Comparison of ENCODE assay signal across 22 cellular contexts in the genomic region with DNA sequence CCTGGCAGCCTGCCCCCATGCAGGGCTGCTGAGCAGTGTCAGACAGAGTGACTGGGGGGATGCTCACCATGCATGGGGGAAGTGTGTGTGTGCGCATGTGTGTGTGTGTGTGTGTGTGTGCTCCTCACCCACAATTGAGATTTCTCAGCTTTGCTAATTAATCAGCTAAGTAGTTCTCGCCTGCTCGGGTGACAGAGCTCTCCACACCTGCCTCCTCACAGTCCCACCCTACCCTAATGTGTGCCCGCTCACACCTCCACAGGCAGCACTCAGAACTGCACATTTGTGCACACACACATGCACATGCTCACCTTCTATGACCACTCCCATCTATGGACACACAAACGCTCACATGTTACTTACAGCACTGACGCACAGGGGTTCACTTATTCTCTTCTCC. TPM values are rescaled to one million over a fixed set of nuclear protein-coding genes. Genes with fewer than 3 reads are reported as not detected.
DNase-seq lines count a peak whose midpoint lies in the region; ATAC-seq lines count a peak whose summit lies in the region.
"Had no signal": no experiment of that assay in that cellular context is flagged by ENCODE, and none has a peak within 500 bp of the region (broad histone marks: within the 10 kb centered on the region; RNA-seq: fewer than 3 reads in every experiment).

No MANE protein-coding gene starts in this region.

- H3K4me3 ChIP-seq in Karpas-422 (ENCODE audit: low read length): no peak overlapping the region
- H3K4me3 ChIP-seq: body of pancreas, colonic mucosa, HAP-1, left ventricle myocardium inferior, SJSA1, smooth muscle cell had no signal

- peak overlapping the region; percentile 18 to 54 for H3K27ac Mint-ChIP-seq in effector memory CD8-positive, alpha-beta T cell
- H3K27ac Mint-ChIP-seq: activated CD4-positive, alpha-beta memory T cell treated with anti-CD3 and anti-CD28 coated beads, Interleukin-2, amount 10 ng/mL, durations not matched to agents 7 days and 5 days; activated naive CD8-positive, alpha-beta T cell had no signal

- peak overlapping the region in 1 of 2 donors; percentile 25 for H3K4me3 Mint-ChIP-seq in effector memory CD8-positive, alpha-beta T cell
- H3K4me3 Mint-ChIP-seq: activated CD4-positive, alpha-beta memory T cell treated with anti-CD3 and anti-CD28 coated beads, Interleukin-2, amount 10 ng/mL, durations not matched to agents 7 days and 5 days; activated naive CD8-positive, alpha-beta T cell had no signal

- no peak overlapping the region for H2AFZ ChIP-seq in Karpas-422 (ENCODE audit: low read length)

- H3K27me3 ChIP-seq in Karpas-422 (ENCODE audit: low read length): no peaks in the 10 kb centered on the region
- H3K27me3 ChIP-seq: body of pancreas, colonic mucosa, SJSA1 had no signal

- H3K36me3 ChIP-seq in Karpas-422 (ENCODE audit: insufficient read depth, low read length): no peaks in the 10 kb centered on the region
- H3K36me3 ChIP-seq: colonic mucosa, HAP-1, left ventricle myocardium inferior, SJSA1 had no signal

- H3K36me3 Mint-ChIP-seq in effector memory CD8-positive, alpha-beta T cell (ENCODE audit: insufficient read depth): peaks cover 7% of the 10 kb centered on the region
- H3K36me3 Mint-ChIP-seq: activated naive CD8-positive, alpha-beta T cell had no signal

- H3K9me3 ChIP-seq in Karpas-422 (ENCODE audit: low read length): no peaks in the 10 kb centered on the region
- H3K9me3 ChIP-seq: body of pancreas, colonic mucosa, HAP-1, left ventricle myocardium inferior, SJSA1 had no signal

- H3K4me2 ChIP-seq in Karpas-422 (ENCODE audit: low read depth, low read length, poor library complexity, severe bottlenecking): no peak overlapping the region
- H3K4me2 ChIP-seq: smooth muscle cell had no signal

- H3K4me1 ChIP-seq in Karpas-422 (ENCODE audit: low read length): peaks cover 6% of the 10 kb centered on the region
- H3K4me1 ChIP-seq: body of pancreas, colonic mucosa, HAP-1, left ventricle myocardium inferior, SJSA1 had no signal

- ATAC-seq in Right ventricle myocardium inferior (peak; percentile 26), left cardiac atrium (no peak)
- peak; percentile 92 for ATAC-seq in effector memory CD8-positive, alpha-beta T cell (replicated peaks)
- ATAC-seq: body of pancreas had no signal

- intact Hi-C loops in Right ventricle myocardium inferior (cut with DNase I): no loop called here
- intact Hi-C loops in left cardiac atrium (cut with DNase I): no loop called here

- H3K79me2 ChIP-seq in Karpas-422 (ENCODE audit: low read length): no peaks in the 10 kb centered on the region

- H3K27me3 Mint-ChIP-seq in effector memory CD8-positive, alpha-beta T cell: no peaks in the 10 kb centered on the region
- H3K27me3 Mint-ChIP-seq: activated naive CD8-positive, alpha-beta T cell had no signal

- H3K9me2 ChIP-seq in Karpas-422 (replicated peaks; ENCODE audit: insufficient read depth, low read length): no peaks in the 10 kb centered on the region

- peaks cover 31 to 41% of the 10 kb centered on the region in 2 donors for H3K4me1 Mint-ChIP-seq in effector memory CD8-positive, alpha-beta T cell (ENCODE audit: low read depth in 2 of 2)
- H3K4me1 Mint-ChIP-seq: activated CD4-positive, alpha-beta memory T cell treated with anti-CD3 and anti-CD28 coated beads, Interleukin-2, amount 10 ng/mL, durations not matched to agents 7 days and 5 days had no signal

- DNase-seq in Right ventricle myocardium inferior (ENCODE audit: missing footprints) (no peak), left cardiac atrium (no peak), Karpas-422 (peak; percentile 64), NCI-H1930 (lab: John Stamatoyannopoulos, UW) (no peak), NCI-H446 (lab: John Stamatoyannopoulos, UW) (no peak)
- DNase-seq in effector memory CD8-positive, alpha-beta T cell: peak; percentile 20 to 46 (median 30)
- DNase-seq in central memory CD4-positive, alpha-beta T cell: no peak
- DNase-seq: activated CD4-positive, alpha-beta memory T cell treated with anti-CD3 and anti-CD28 coated beads, Interleukin-2, amount 10 ng/mL, durations not matched to agents 7 days and 5 days; activated T-cell treated with anti-CD3 and anti-CD28 coated beads, Interleukin-2, amount 50 U/mL, for 48 hours; body of pancreas; colonic mucosa; EL; IMR-90; left ventricle myocardium inferior; NCI-H187 treated with DMSO at 0.1 percent for 48 hours; NCI-H510A treated with DMSO at 0.1 percent for 48 hours; stimulated activated CD4-positive, alpha-beta T cell treated with anti-CD3 and anti-CD28 coated beads, Interleukin-4, amount 100 ng/mL, for 1 hour had no signal

- H3K9me3 Mint-ChIP-seq in effector memory CD8-positive, alpha-beta T cell: no peaks in the 10 kb centered on the region
- H3K9me3 Mint-ChIP-seq: activated CD4-positive, alpha-beta memory T cell treated with anti-CD3 and anti-CD28 coated beads, Interleukin-2, amount 10 ng/mL, durations not matched to agents 7 days and 5 days had no signal

- no peak overlapping the region for H3K27ac ChIP-seq in Karpas-422 (ENCODE audit: low read length)
- H3K27ac ChIP-seq: body of pancreas, colonic mucosa, left ventricle myocardium inferior, SJSA1 had no signal

- H3K9ac ChIP-seq in Karpas-422 (ENCODE audit: low read length): no peak overlapping the region

- H4K20me1 ChIP-seq in Karpas-422 (ENCODE audit: insufficient read depth, low read depth, low read length): 0 out of 2 replicates have a peak, but pooled peaks cover 6% of the 10 kb centered on the region

RNA-seq across cellular contexts. Expression of a gene that starts 37.3 kb away (rescaled TPM):
- total RNA-seq in Right ventricle myocardium inferior: 1.2 TPM
- 1 to 10 TPM; 4.6 to 7.8 TPM for total RNA-seq in left cardiac atrium
- not detected in 2 replicates for total RNA-seq in Karpas-422 (2014; rRNA removed; shearing (Covaris generic); ENCODE audit: low replicate concordance)
- total RNA-seq: IMR-90, pulmonary artery endothelial cell, SJSA1 had no signal

Comparison
In these comparisons a context has a peak if more than half of its experiments do, and no peak if none do; other contexts are left out.
1. ATAC-seq: peak in Right ventricle myocardium inferior (single experiment) and effector memory CD8-positive, alpha-beta T cell (single experiment); none in left cardiac atrium (0 of 2).
2. DNase-seq: peak in Karpas-422 (single experiment) and effector memory CD8-positive, alpha-beta T cell (3 of 3); none in Right ventricle myocardium inferior (single experiment), left cardiac atrium (single experiment), central memory CD4-positive, alpha-beta T cell (single experiment), NCI-H1930 (0 of 2) and NCI-H446 (0 of 2).